8 cellular contexts compared by ENCODE assay signal in the genomic region with DNA sequence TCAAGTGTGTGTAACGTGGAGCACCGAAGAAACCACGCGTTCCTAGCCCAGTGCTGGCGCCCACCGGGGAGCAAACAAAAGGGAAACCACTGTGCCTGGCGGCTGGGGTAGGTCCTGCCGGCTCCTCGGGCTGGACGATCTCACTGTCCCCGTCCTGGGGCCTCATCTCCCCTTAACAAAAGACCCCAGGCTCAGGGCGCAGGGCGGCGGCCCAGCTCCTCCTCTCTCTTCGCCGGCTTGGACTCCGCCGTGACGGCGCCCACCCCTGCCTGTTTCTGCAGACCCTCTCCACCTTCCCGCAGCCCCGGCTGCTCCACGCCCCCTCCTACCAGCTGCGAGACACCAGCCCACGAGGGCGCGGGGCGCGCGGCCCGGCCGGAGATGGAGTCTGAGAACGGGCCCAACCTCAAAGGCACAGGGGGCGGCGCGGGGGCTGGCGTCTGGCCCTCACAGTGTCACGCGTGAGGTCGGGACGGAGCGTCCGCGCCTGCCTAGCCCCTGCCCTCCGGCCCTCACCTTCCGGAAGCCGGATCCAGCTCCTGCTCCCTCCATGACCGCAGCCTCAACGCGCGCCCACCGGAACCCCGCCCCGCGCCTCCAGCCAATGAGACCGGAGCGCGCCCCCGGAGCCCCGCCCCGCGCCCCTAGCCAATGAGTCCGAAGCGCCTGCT. TPM values are rescaled to one million over a fixed set of nuclear protein-coding genes. Genes with fewer than 3 reads are reported as not detected.
DNase-seq lines count a peak whose midpoint lies in the region; ATAC-seq and TF ChIP-seq lines count a peak whose summit lies in the region.

A gene (minus strand): TSS at position 569 of the 671 bp plus-strand sequence. CDS start 17 bp downstream, at position 552.

- intact Hi-C loops in activated B cell treated with CpG ODN at 0.5 μM for 24 hours (cut with micrococcal nuclease) = loop anchor here (5.0 kb wide), 2 partner anchors 150 to 475 kb away; a partner anchor contains a TSS

- peaks cover 41% of the 10 kb centered on the region for H4K20me1 ChIP-seq in BLaER1
- H4K20me1 ChIP-seq in H9 (ENCODE audit: control insufficient read depth, insufficient read depth, insufficient read length) = no peaks in the 10 kb centered on the region

- no peak within 1 kb of the TSS for H2AK5ac ChIP-seq in H9 (ENCODE audit: insufficient read length, low read length)

- H3K9me3 Mint-ChIP-seq in H9 = peaks cover 0 to 2% of the 10 kb centered on the region in 2 experiments; a peak in 1 of 5 replicates
- no peaks in the 10 kb centered on the region for H3K9me3 Mint-ChIP-seq in activated B cell treated with CpG ODN at 0.5 μM for 24 hours

- H3K27me3 Mint-ChIP-seq in H9 (ENCODE audit: low read depth) = no peaks in the 10 kb centered on the region; the same call in none of the 2 replicates
- H3K27me3 Mint-ChIP-seq in activated B cell treated with CpG ODN at 0.5 μM for 24 hours = no peaks in the 10 kb centered on the region

- no peak within 1 kb of the TSS for H2BK20ac ChIP-seq in H9 (ENCODE audit: low read depth, low read length, poor library complexity, severe bottlenecking)

- H2BK15ac ChIP-seq in H9 (ENCODE audit: low read depth, low read length) = no peak within 1 kb of the TSS

- H4K5ac ChIP-seq in H9 (ENCODE audit: insufficient read length, low read depth, low read length) = no peak within 1 kb of the TSS

- no peak within 1 kb of the TSS for H4K8ac ChIP-seq in H9 (replicated peaks; ENCODE audit: insufficient read length, low read depth, low read length)

- CTCF ChIA-PET in activated B cell treated with CpG ODN at 0.5 μM for 24 hours (lab: Charles Lee) = interaction anchor here (0.6 to 5.9 kb wide), 3 partner anchors 15 to 63 kb away, joined by 3 to 59 read pairs (median 3); a partner anchor contains a TSS

- H3K4me3 Mint-ChIP-seq in H9 (peak within 1 kb of the TSS; percentile 79 to 88), activated B cell treated with CpG ODN at 0.5 μM for 24 hours (peak within 1 kb of the TSS; percentile 85)

- H3K36me3 ChIP-seq in BLaER1 (peaks cover 45% of the 10 kb centered on the region), cardiac muscle cell (no peaks in the 10 kb centered on the region)

- POLR2A ChIA-PET in activated B cell treated with CpG ODN at 0.5 μM for 24 hours (lab: Charles Lee) = interaction anchor here (0.5 to 3.2 kb wide), 23 partner anchors 13 to 427 kb away, joined by 3 to 43 read pairs (median 4); a partner anchor contains a TSS

- TF ChIP-seq CTCF in H9 (conservative IDR thresholded peaks at IDR 0.05) (no peak), activated B cell treated with CpG ODN at 0.5 μM for 24 hours (IDR thresholded peaks at IDR 0.05) (no peak), cardiac muscle cell (IDR thresholded peaks at IDR 0.05; ENCODE audit: low read depth, low read length) (no peak), retinal pigment epithelial cell (conservative IDR thresholded peaks at IDR 0.05; ENCODE audit: low read depth, low read length) (no peak)

- no peaks in the 10 kb centered on the region for H3K79me2 ChIP-seq in H9 (ENCODE audit: insufficient read depth, low read length)

- H3K27ac ChIP-seq in BLaER1 (peak within 1 kb of the TSS; percentile 81), H9 (ENCODE audit: insufficient read length, low read depth, low read length) (no peak within 1 kb of the TSS), cardiac muscle cell (no peak within 1 kb of the TSS)

- H3K36me3 Mint-ChIP-seq in H9 (ENCODE audit: insufficient read depth in 1 of 3, low read depth in 3 of 3) (peaks cover 5 to 12% (median 7%) of the 10 kb centered on the region in 3 experiments; a peak in 5 of 7 replicates), activated B cell treated with CpG ODN at 0.5 μM for 24 hours (ENCODE audit: low read depth) (peaks cover 4% of the 10 kb centered on the region)

- H3K9me3 ChIP-seq in BLaER1 (no peaks in the 10 kb centered on the region), H9 (ENCODE audit: control insufficient read depth, low read depth, low read length) (no peaks in the 10 kb centered on the region), cardiac muscle cell (ENCODE audit: low read depth) (no peaks in the 10 kb centered on the region)

- H3K4me3 ChIP-seq in BLaER1 (peak within 1 kb of the TSS; percentile 93), cardiac muscle cell (peak within 1 kb of the TSS; percentile 61), retinal pigment epithelial cell (ENCODE audit: low read length) (peak within 1 kb of the TSS; percentile 70)

- no peaks in the 10 kb centered on the region for H3K27me3 ChIP-seq in BLaER1
- no peaks in the 10 kb centered on the region for H3K27me3 ChIP-seq in H9 (ENCODE audit: insufficient read depth, low read length)
- H3K27me3 ChIP-seq in cardiac muscle cell = no peaks in the 10 kb centered on the region

- H2BK5ac ChIP-seq in H9 (ENCODE audit: insufficient read length, low read length) = no peak within 1 kb of the TSS

- WGBS in H9 (ENCODE audit: extremely low coverage, insufficient read length, low lambda C conversion rate) = no CpG with 5 or more reads among the region's 64 CpGs

- H3K23me2 ChIP-seq in H9 (ENCODE audit: insufficient read length, low read depth, low read length, poor library complexity, severe bottlenecking) = peaks cover 5% of the 10 kb centered on the region

- no peak within 1 kb of the TSS for H2BK120ac ChIP-seq in H9 (ENCODE audit: low read depth, low read length, poor library complexity, severe bottlenecking)

- peak within 1 kb of the TSS; percentile 84 for H3K9ac ChIP-seq in BLaER1
- H3K9ac ChIP-seq in H9 (ENCODE audit: extremely low read depth, insufficient read length, low read length) = peak within 1 kb of the TSS; percentile 39

- ATAC-seq in activated B cell treated with CpG ODN at 0.5 μM for 24 hours (ENCODE audit: low read depth) (no peak), HG02610 (IDR thresholded peaks at IDR 0.05; ENCODE audit: unreplicated experiment) (no peak)

- H3K4me1 Mint-ChIP-seq in H9 (peaks cover 7 to 16% of the 10 kb centered on the region in 2 experiments), activated B cell treated with CpG ODN at 0.5 μM for 24 hours (peaks cover 22% of the 10 kb centered on the region)

- H3K79me1 ChIP-seq in H9 (ENCODE audit: insufficient read depth, low read depth, low read length, poor library complexity, severe bottlenecking) = peaks cover 5% of the 10 kb centered on the region

- H3K18ac ChIP-seq in H9 (ENCODE audit: insufficient read length, low read depth, low read length) = no peak within 1 kb of the TSS

- no peak within 1 kb of the TSS for H2BK12ac ChIP-seq in H9 (ENCODE audit: insufficient read length, low read depth, low read length)

- H2AFZ ChIP-seq in H9 (ENCODE audit: low read length) = no peak within 1 kb of the TSS

- no peak within 1 kb of the TSS for H3K23ac ChIP-seq in H9 (ENCODE audit: insufficient read length, low read depth, low read length)

- no peak within 1 kb of the TSS for H3K4ac ChIP-seq in H9 (ENCODE audit: low read depth, low read length)

- H3T11ph ChIP-seq in H9 (ENCODE audit: low read length) = no peak within 1 kb of the TSS

- H3K56ac ChIP-seq in H9 (ENCODE audit: insufficient read length, low read depth, low read length) = no peak within 1 kb of the TSS

- H4K91ac ChIP-seq in H9 (ENCODE audit: insufficient read length, low read depth, low read length) = no peak within 1 kb of the TSS

- DNase-seq in H9 (no peak), activated B cell treated with CpG ODN at 0.5 μM for 24 hours (no peak), cardiac muscle cell (ENCODE audit: low read depth in 1 of 2, low spot score in 1 of 2) (no peak), retinal pigment epithelial cell (ENCODE audit: low read depth) (no peak), T1000 (lab: John Stamatoyannopoulos, UW) (no peak), NCI-H187 treated with DMSO at 0.1 percent for 48 hours (lab: John Stamatoyannopoulos, UW) (no peak)

- peak within 1 kb of the TSS; percentile 67; the same call in 1 of the 2 replicates for H3K14ac ChIP-seq in H9 (ENCODE audit: insufficient read depth, low read length)

- H3K4me1 ChIP-seq in BLaER1 = peaks cover 41% of the 10 kb centered on the region
- no peaks in the 10 kb centered on the region for H3K4me1 ChIP-seq in H9 (ENCODE audit: insufficient read depth, low read length)
- no peaks in the 10 kb centered on the region for H3K4me1 ChIP-seq in cardiac muscle cell (ENCODE audit: low read depth)

- H3K27ac Mint-ChIP-seq in H9 (0 out of 7 replicates have a peak within 1 kb of the TSS, but pooled peaks of 1 of the 3 experiments have one; percentile 49), activated B cell treated with CpG ODN at 0.5 μM for 24 hours (peak within 1 kb of the TSS; percentile 35)

- peak within 1 kb of the TSS; percentile 99 for H3K4me2 ChIP-seq in BLaER1
- H3K4me2 ChIP-seq in H9 (ENCODE audit: insufficient read depth, insufficient read length, low read length) = peak within 1 kb of the TSS; percentile 89

RNA-seq across cellular contexts. Expression of the gene that starts here (rescaled TPM):
- total RNA-seq in H9 (2021) = 77.9 and 82.8 TPM in 2 replicates
- total RNA-seq in activated B cell treated with CpG ODN at 0.5 μM for 24 hours = 37.4 and 41.7 TPM in 2 replicates
- 82.9 and 108 TPM in 2 replicates for total RNA-seq in cardiac muscle cell
- 98.2 and 129 TPM in 2 replicates for polyA plus RNA-seq in cardiac muscle cell
